In the genomic region with DNA sequence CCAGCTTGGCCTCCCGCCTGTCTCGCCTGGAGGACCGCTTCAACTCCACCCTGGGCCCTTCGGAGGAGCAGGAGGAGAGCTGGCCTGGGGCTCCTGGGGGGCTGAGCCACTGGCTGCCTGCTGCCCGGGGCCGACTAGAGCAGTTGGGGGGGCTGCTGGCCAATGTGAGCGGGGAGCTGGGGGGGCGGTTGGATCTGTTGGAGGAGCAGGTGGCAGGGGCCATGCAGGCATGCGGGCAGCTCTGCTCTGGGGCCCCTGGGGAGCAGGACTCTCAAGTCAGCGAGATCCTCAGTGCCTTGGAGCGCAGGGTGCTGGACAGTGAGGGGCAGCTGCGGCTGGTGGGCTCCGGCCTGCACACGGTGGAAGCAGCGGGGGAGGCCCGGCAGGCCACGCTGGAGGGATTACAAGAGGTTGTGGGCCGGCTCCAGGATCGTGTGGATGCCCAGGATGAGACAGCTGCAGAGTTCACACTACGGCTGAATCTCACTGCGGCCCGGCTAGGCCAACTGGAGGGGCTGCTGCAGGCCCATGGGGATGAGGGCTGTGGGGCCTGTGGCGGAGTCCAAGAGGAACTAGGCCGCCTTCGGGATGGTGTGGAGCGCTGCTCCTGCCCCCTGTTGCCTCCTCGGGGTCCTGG, we compare ENCODE assay signal across 14 cellular contexts. TPM values are rescaled to one million over a fixed set of nuclear protein-coding genes. Genes with fewer than 3 reads are reported as not detected.
"Had no signal": no experiment of that assay in that cellular context is flagged by ENCODE, and none has a peak within 500 bp of the region (broad histone marks: within the 10 kb centered on the region; RNA-seq: fewer than 3 reads in every experiment).

No MANE protein-coding gene starts in this region.

- H3K27me3 Mint-ChIP-seq: stimulated activated naive CD8-positive, alpha-beta T cell treated with anti-CD3 and anti-CD28 coated beads, Interleukin-15, amount 100 ng/mL, for 72 hours; T-helper 17 cell had no signal

- H3K36me3 ChIP-seq: neural progenitor cell, right atrium auricular region had no signal

- H3K9ac ChIP-seq: neural progenitor cell, parathyroid adenoma had no signal

- DNase-seq: activated CD4-positive, alpha-beta T cell treated with anti-CD3 and anti-CD28 coated beads, Interleukin-2, amount 50 U/mL, for 48 hours; activated CD4-positive, CD25-positive, alpha-beta regulatory T cell; activated naive CD4-positive, alpha-beta T cell treated with Interleukin-2 at 50 U/mL for 16 hours; effector CD8-positive, alpha-beta T cell; stimulated activated CD4-positive, alpha-beta T cell treated with anti-CD3 and anti-CD28 coated beads, Interleukin-4, amount 100 ng/mL, for 1 hour; stimulated activated CD8-positive, alpha-beta memory T cell treated with anti-CD3 and anti-CD28 coated beads, Interleukin-4, amount 100 ng/mL, for 48 hours; stimulated activated naive CD8-positive, alpha-beta T cell treated with anti-CD3 and anti-CD28 coated beads, Interleukin-15, amount 100 ng/mL, for 72 hours; T-helper 17 cell had no signal

- H3K4me3 ChIP-seq: coronary artery, hepatocyte, neural progenitor cell, right atrium auricular region, thoracic aorta had no signal

- H3K36me3 Mint-ChIP-seq: neural progenitor cell had no signal

- H3K9me3 Mint-ChIP-seq: neural progenitor cell; stimulated activated naive CD8-positive, alpha-beta T cell treated with anti-CD3 and anti-CD28 coated beads, Interleukin-15, amount 100 ng/mL, for 72 hours had no signal

- H3K79me2 ChIP-seq: parathyroid adenoma had no signal

- H3K27ac ChIP-seq: coronary artery, hepatocyte, neural progenitor cell, parathyroid adenoma, right atrium auricular region, thoracic aorta had no signal

- H3K27me3 ChIP-seq: hepatocyte, right atrium auricular region had no signal

- H3K9me3 ChIP-seq: right atrium auricular region, thoracic aorta had no signal

- H2AFZ ChIP-seq: hepatocyte, neural progenitor cell, parathyroid adenoma had no signal

- H3K4me3 Mint-ChIP-seq: neural progenitor cell; stimulated activated naive CD8-positive, alpha-beta T cell treated with anti-CD3 and anti-CD28 coated beads, Interleukin-15, amount 100 ng/mL, for 72 hours had no signal

- H3K4me2 ChIP-seq: hepatocyte, neural progenitor cell had no signal

- H3K27ac Mint-ChIP-seq: T-helper 17 cell had no signal

RNA-seq across cellular contexts. Expression of gene CGREF1, which starts 36.0 kb away (rescaled TPM):
- total RNA-seq: T-helper 17 cell had no signal
